Comparison of ENCODE assay signal across 20 cellular contexts in genomic region chr22:17796695-17797094, GRCh38. TPM values are rescaled to one million over a fixed set of nuclear protein-coding genes. Genes with fewer than 3 reads are reported as not detected.
A peak's percentile ranks its signal among the peaks of the same experiment; 100 is the strongest.
DNase-seq lines count a peak whose midpoint lies in the region; ATAC-seq, FAIRE-seq and TF ChIP-seq lines count a peak whose summit lies in the region.
"Had no signal": no experiment of that assay in that cellular context is flagged by ENCODE, and none has a peak within 500 bp of the region (broad histone marks: within the 10 kb centered on the region; RNA-seq: fewer than 3 reads in every experiment).

No MANE protein-coding gene starts in this region.

- POLR2A ChIA-PET in GM10248 (lab: Yijun Ruan, JAX): interaction anchor here (0.6 kb wide), 1 partner anchor 13 kb away, joined by 5 read pairs; no protein-coding TSS in a partner anchor

- intact Hi-C loops in dendritic cell treated with granulocyte-macrophage colony-stimulating factor and Interleukin-4, amounts not matched to agents 40 ng/mL and 50 ng/mL, for 4 days (cut with micrococcal nuclease): no loop called here
- intact Hi-C loops in aorta (cut with DNase I): no loop called here

- no peaks in the 10 kb centered on the region for H3K36me3 ChIP-seq in aorta (ENCODE audit: control insufficient read depth in 1 of 2, insufficient read depth in 2 of 2, low read length in 1 of 2)
- H3K36me3 ChIP-seq: Peyer's patch had no signal

- no peaks in the 10 kb centered on the region for H3K9me3 ChIP-seq in aorta (ENCODE audit: control insufficient read depth, low read length)
- H3K9me3 ChIP-seq: Peyer's patch had no signal

- FAIRE-seq in RCC 7860 (lab: Jason Lieb, UNC): no peak

- DNase-seq in aorta (no peak), GM10248 (ENCODE audit: extremely low spot score) (no peak), RCC 7860 (ENCODE audit: low spot score) (no peak)
- DNase-seq: ACHN, DMS 273 treated with DMSO at 0.1 percent for 48 hours, GF-D8, KBM-7, NCI-H1417 treated with DMSO at 0.1 percent for 48 hours, NCI-H187 treated with DMSO at 0.1 percent for 48 hours, NCI-H345, SW 1271, T-helper 2 cell had no signal

- no peaks in the 10 kb centered on the region for H3K9me3 Mint-ChIP-seq in IgD-negative memory B cell
- no peaks in the 10 kb centered on the region for H3K9me3 Mint-ChIP-seq in dendritic cell treated with granulocyte-macrophage colony-stimulating factor and Interleukin-4, amounts not matched to agents 40 ng/mL and 50 ng/mL, for 4 days
- H3K9me3 Mint-ChIP-seq: GM23338 had no signal

- H3K27ac ChIP-seq in aorta (ENCODE audit: low read depth in 1 of 2, low read length in 2 of 2): no peak overlapping the region

- peaks cover 37 to 53% (median 41%) of the 10 kb centered on the region in 3 donors for H3K4me1 Mint-ChIP-seq in IgD-negative memory B cell
- H3K4me1 Mint-ChIP-seq in dendritic cell treated with granulocyte-macrophage colony-stimulating factor and Interleukin-4, amounts not matched to agents 40 ng/mL and 50 ng/mL, for 4 days (ENCODE audit: low read depth): peaks cover 55% of the 10 kb centered on the region

- peaks cover 2% of the 10 kb centered on the region for H3K36me3 Mint-ChIP-seq in IgD-negative memory B cell
- no peaks in the 10 kb centered on the region for H3K36me3 Mint-ChIP-seq in dendritic cell treated with granulocyte-macrophage colony-stimulating factor and Interleukin-4, amounts not matched to agents 40 ng/mL and 50 ng/mL, for 4 days (ENCODE audit: low read depth)

- TF ChIP-seq CTCF in GM10248 (IDR thresholded peaks at IDR 0.05; ENCODE audit: control extremely low read depth, extremely low read depth, low read depth, missing control alignments): no peak

- ATAC-seq in aorta (ENCODE audit: low FRiP score): peak; percentile 21
- no peak for ATAC-seq in HG03469 (IDR thresholded peaks at IDR 0.05; ENCODE audit: unreplicated experiment)
- ATAC-seq: GM23338, HCT116, Right ventricle myocardium inferior had no signal

- H3K27me3 Mint-ChIP-seq in IgD-negative memory B cell: no peaks in the 10 kb centered on the region
- peaks cover 11% of the 10 kb centered on the region for H3K27me3 Mint-ChIP-seq in dendritic cell treated with granulocyte-macrophage colony-stimulating factor and Interleukin-4, amounts not matched to agents 40 ng/mL and 50 ng/mL, for 4 days

- H3K27ac Mint-ChIP-seq in IgD-negative memory B cell: peak overlapping the region; percentile 89 to 98 (median 96)
- H3K27ac Mint-ChIP-seq in dendritic cell treated with granulocyte-macrophage colony-stimulating factor and Interleukin-4, amounts not matched to agents 40 ng/mL and 50 ng/mL, for 4 days: peak overlapping the region; percentile 43
- H3K27ac Mint-ChIP-seq: GM23338 had no signal

- CTCF ChIA-PET in GM10248 (lab: Yijun Ruan, JAX): interaction anchor here (1.0 to 8.8 kb wide), 9 partner anchors 11 to 279 kb away, joined by 3 to 68 read pairs (median 8); no protein-coding TSS in a partner anchor

- H3K27me3 ChIP-seq in aorta (ENCODE audit: control insufficient read depth in 1 of 2, insufficient read depth in 2 of 2, low read length in 1 of 2): no peaks in the 10 kb centered on the region
- H3K27me3 ChIP-seq: Peyer's patch had no signal

- H3K4me3 ChIP-seq in GM08714 (ENCODE audit: low read length) (peak overlapping the region; percentile 45; the same call in 1 of the 2 replicates), aorta (ENCODE audit: low read length in 2 of 2) (no peak overlapping the region)
- H3K4me3 ChIP-seq: GM23338, Peyer's patch had no signal

- peak overlapping the region in 3 of 4 donors; percentile 21 to 87 (median 77) for H3K4me3 Mint-ChIP-seq in IgD-negative memory B cell
- no peak overlapping the region for H3K4me3 Mint-ChIP-seq in dendritic cell treated with granulocyte-macrophage colony-stimulating factor and Interleukin-4, amounts not matched to agents 40 ng/mL and 50 ng/mL, for 4 days
- H3K4me3 Mint-ChIP-seq: GM23338 had no signal

- WGBS in aorta, 2 donors: 93 to 95% methylated on average over 5 of the region's 5 CpGs

- H3K4me1 ChIP-seq in aorta (ENCODE audit: control insufficient read depth in 1 of 2, insufficient read depth in 2 of 2, low read length in 2 of 2): no peaks in the 10 kb centered on the region

RNA-seq across cellular contexts. Expression of gene BID, which starts 22.4 kb away (rescaled TPM):
- polyA plus RNA-seq in IgD-negative memory B cell: 40.9 TPM
- total RNA-seq in aorta: 10 to 100 TPM; 11.5 to 12.7 TPM
- 1 to 10 TPM; 8.1 to 8.4 TPM for polyA plus RNA-seq in aorta
